1 cellular context compared by ENCODE assay signal in the genomic region with DNA sequence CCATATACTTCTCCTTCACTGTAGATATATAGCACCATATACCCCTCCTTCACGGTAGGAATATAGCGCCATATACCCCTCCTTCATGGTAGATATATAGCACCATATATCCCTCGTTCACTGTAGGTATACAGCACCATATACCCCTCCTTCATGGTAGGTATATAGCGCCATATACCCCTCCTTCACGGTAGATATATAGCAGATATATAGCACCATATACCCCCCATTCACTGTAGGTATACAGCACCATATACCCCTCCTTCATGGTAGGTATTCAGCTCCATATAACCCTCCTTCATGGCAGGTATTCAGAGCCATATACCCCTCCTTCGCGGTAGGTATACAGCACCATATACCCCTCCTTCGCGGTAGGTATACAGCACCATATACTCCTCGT.
TF ChIP-seq lines count a peak whose summit lies in the region.

No MANE protein-coding gene starts in this region.

TF ChIP-seq in WTC11, 78 proteins besides CTCF, POLR2A, EP300 and RAD21 (continued from another document):
- TF ChIP-seq, protein P1, sequence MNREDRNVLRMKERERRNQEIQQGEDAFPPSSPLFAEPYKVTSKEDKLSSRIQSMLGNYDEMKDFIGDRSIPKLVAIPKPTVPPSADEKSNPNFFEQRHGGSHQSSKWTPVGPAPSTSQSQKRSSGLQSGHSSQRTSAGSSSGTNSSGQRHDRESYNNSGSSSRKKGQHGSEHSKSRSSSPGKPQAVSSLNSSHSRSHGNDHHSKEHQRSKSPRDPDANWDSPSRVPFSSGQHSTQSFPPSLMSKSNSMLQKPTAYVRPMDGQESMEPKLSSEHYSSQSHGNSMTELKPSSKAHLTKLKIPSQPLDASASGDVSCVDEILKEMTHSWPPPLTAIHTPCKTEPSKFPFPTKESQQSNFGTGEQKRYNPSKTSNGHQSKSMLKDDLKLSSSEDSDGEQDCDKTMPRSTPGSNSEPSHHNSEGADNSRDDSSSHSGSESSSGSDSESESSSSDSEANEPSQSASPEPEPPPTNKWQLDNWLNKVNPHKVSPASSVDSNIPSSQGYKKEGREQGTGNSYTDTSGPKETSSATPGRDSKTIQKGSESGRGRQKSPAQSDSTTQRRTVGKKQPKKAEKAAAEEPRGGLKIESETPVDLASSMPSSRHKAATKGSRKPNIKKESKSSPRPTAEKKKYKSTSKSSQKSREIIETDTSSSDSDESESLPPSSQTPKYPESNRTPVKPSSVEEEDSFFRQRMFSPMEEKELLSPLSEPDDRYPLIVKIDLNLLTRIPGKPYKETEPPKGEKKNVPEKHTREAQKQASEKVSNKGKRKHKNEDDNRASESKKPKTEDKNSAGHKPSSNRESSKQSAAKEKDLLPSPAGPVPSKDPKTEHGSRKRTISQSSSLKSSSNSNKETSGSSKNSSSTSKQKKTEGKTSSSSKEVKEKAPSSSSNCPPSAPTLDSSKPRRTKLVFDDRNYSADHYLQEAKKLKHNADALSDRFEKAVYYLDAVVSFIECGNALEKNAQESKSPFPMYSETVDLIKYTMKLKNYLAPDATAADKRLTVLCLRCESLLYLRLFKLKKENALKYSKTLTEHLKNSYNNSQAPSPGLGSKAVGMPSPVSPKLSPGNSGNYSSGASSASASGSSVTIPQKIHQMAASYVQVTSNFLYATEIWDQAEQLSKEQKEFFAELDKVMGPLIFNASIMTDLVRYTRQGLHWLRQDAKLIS (CRISPR knock-in tag; IDR thresholded peaks at IDR 0.05; ENCODE audit: borderline replicate concordance) = no peak
- TF ChIP-seq PRRX2 (CRISPR knock-in tag; IDR thresholded peaks at IDR 0.05) (no peak), ATF1 (CRISPR knock-in tag; IDR thresholded peaks at IDR 0.05) (no peak), TCF7 (CRISPR knock-in tag; IDR thresholded peaks at IDR 0.05; ENCODE audit: low read depth) (no peak), TP53 (CRISPR knock-in tag; IDR thresholded peaks at IDR 0.05) (no peak), ZNF416 (CRISPR knock-in tag; IDR thresholded peaks at IDR 0.05) (no peak), CBFB (CRISPR knock-in tag; IDR thresholded peaks at IDR 0.05; ENCODE audit: low read depth) (no peak), ZNF671 (CRISPR knock-in tag; IDR thresholded peaks at IDR 0.05) (no peak), CREM (CRISPR knock-in tag; IDR thresholded peaks at IDR 0.05) (no peak)
- TF ChIP-seq, protein P2, sequence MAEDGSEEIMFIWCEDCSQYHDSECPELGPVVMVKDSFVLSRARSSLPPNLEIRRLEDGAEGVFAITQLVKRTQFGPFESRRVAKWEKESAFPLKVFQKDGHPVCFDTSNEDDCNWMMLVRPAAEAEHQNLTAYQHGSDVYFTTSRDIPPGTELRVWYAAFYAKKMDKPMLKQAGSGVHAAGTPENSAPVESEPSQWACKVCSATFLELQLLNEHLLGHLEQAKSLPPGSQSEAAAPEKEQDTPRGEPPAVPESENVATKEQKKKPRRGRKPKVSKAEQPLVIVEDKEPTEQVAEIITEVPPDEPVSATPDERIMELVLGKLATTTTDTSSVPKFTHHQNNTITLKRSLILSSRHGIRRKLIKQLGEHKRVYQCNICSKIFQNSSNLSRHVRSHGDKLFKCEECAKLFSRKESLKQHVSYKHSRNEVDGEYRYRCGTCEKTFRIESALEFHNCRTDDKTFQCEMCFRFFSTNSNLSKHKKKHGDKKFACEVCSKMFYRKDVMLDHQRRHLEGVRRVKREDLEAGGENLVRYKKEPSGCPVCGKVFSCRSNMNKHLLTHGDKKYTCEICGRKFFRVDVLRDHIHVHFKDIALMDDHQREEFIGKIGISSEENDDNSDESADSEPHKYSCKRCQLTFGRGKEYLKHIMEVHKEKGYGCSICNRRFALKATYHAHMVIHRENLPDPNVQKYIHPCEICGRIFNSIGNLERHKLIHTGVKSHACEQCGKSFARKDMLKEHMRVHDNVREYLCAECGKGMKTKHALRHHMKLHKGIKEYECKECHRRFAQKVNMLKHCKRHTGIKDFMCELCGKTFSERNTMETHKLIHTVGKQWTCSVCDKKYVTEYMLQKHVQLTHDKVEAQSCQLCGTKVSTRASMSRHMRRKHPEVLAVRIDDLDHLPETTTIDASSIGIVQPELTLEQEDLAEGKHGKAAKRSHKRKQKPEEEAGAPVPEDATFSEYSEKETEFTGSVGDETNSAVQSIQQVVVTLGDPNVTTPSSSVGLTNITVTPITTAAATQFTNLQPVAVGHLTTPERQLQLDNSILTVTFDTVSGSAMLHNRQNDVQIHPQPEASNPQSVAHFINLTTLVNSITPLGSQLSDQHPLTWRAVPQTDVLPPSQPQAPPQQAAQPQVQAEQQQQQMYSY (CRISPR knock-in tag; IDR thresholded peaks at IDR 0.05) = no peak
- TF ChIP-seq, protein P3, sequence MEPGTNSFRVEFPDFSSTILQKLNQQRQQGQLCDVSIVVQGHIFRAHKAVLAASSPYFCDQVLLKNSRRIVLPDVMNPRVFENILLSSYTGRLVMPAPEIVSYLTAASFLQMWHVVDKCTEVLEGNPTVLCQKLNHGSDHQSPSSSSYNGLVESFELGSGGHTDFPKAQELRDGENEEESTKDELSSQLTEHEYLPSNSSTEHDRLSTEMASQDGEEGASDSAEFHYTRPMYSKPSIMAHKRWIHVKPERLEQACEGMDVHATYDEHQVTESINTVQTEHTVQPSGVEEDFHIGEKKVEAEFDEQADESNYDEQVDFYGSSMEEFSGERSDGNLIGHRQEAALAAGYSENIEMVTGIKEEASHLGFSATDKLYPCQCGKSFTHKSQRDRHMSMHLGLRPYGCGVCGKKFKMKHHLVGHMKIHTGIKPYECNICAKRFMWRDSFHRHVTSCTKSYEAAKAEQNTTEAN (CRISPR knock-in tag; IDR thresholded peaks at IDR 0.05) = no peak
- TF ChIP-seq, protein P4, sequence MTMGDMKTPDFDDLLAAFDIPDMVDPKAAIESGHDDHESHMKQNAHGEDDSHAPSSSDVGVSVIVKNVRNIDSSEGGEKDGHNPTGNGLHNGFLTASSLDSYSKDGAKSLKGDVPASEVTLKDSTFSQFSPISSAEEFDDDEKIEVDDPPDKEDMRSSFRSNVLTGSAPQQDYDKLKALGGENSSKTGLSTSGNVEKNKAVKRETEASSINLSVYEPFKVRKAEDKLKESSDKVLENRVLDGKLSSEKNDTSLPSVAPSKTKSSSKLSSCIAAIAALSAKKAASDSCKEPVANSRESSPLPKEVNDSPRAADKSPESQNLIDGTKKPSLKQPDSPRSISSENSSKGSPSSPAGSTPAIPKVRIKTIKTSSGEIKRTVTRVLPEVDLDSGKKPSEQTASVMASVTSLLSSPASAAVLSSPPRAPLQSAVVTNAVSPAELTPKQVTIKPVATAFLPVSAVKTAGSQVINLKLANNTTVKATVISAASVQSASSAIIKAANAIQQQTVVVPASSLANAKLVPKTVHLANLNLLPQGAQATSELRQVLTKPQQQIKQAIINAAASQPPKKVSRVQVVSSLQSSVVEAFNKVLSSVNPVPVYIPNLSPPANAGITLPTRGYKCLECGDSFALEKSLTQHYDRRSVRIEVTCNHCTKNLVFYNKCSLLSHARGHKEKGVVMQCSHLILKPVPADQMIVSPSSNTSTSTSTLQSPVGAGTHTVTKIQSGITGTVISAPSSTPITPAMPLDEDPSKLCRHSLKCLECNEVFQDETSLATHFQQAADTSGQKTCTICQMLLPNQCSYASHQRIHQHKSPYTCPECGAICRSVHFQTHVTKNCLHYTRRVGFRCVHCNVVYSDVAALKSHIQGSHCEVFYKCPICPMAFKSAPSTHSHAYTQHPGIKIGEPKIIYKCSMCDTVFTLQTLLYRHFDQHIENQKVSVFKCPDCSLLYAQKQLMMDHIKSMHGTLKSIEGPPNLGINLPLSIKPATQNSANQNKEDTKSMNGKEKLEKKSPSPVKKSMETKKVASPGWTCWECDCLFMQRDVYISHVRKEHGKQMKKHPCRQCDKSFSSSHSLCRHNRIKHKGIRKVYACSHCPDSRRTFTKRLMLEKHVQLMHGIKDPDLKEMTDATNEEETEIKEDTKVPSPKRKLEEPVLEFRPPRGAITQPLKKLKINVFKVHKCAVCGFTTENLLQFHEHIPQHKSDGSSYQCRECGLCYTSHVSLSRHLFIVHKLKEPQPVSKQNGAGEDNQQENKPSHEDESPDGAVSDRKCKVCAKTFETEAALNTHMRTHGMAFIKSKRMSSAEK (CRISPR knock-in tag; IDR thresholded peaks at IDR 0.05; ENCODE audit: borderline replicate concordance) = no peak
- TF ChIP-seq, protein P5, sequence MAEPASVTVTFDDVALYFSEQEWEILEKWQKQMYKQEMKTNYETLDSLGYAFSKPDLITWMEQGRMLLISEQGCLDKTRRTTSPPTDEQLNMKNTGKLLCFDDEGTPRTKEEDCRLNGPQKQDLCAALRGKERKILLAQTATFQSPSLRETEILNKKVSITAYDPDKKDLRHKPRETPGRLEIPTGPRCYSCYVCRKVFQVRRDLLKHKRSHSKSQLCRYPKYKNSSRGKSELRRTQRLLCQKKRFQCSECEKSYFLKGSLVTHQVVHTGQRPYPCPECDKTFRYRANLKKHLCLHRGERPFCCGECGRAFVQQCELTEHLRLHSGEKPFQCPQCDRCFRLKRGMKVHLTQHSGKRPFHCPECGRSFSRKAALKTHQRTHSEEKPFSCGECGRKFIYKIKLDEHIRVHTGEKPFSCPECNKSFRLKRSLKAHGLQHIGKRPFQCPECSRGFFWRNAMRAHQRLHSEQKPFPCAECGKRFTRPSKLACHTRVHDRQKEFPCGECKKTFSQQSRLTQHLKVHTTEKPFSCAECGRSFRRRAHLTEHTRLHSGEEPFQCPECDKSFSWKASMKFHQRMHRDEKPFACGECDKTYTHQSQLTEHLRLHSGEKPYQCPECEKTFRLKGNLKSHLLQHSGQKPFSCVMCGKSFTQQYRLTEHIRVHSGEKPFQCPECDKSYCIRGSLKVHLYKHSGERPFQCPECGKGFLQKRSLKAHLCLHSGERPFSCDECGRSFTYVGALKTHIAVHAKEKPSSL (CRISPR knock-in tag; conservative IDR thresholded peaks at IDR 0.05) = no peak
